In the genomic region with DNA sequence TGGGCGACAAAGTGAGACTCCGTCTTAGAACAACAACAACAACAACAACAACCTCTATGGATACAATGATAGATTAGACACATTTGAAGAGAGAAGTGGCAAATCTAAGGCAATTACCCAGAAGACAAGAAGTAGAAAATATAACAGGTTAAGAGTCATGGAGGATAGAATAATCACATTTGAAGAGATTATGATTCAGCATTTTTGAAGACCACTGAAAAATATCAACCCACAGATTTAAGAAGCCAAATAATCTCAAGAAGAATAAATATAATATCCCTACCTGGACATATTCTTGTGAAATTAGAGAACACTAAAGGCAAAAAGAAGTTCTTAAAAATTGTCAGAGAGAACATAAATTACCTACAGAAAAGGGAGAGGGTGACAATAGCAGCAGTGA, we compare ENCODE assay signal across 20 cellular contexts. TPM values are rescaled to one million over a fixed set of nuclear protein-coding genes. Genes with fewer than 3 reads are reported as not detected.
DNase-seq lines count a peak whose midpoint lies in the region; ATAC-seq and TF ChIP-seq lines count a peak whose summit lies in the region.
"Had no signal": no experiment of that assay in that cellular context is flagged by ENCODE, and none has a peak within 500 bp of the region (broad histone marks: within the 10 kb centered on the region; RNA-seq: fewer than 3 reads in every experiment).

No MANE protein-coding gene starts in this region.

- H3K27ac Mint-ChIP-seq in GM23338 (no peak overlapping the region), memory B cell (no peak overlapping the region), osteocyte (ENCODE audit: unreplicated experiment) (peak overlapping the region; percentile 54)
- H3K27ac Mint-ChIP-seq: HFFc6 had no signal

- DNase-seq in GM23338 (ENCODE audit: low spot score) (no peak), PC-9 (no peak), memory B cell (ENCODE audit: low spot score in 2 of 2) (no peak), osteocyte (ENCODE audit: extremely low spot score, unreplicated experiment) (no peak), DMS 273 (lab: John Stamatoyannopoulos, UW; ENCODE audit: unreplicated experiment) (no peak), NCI-H2171 (lab: John Stamatoyannopoulos, UW) (no peak)
- DNase-seq: BE2C; CD8-positive, alpha-beta T cell; COR-L47; DND-41; GDM1; HFFc6; IMR-90 had no signal

- H3K36me3 Mint-ChIP-seq in GM23338 (ENCODE audit: low read depth) (no peaks in the 10 kb centered on the region), memory B cell (no peaks in the 10 kb centered on the region), osteocyte (ENCODE audit: unreplicated experiment) (no peaks in the 10 kb centered on the region)
- H3K36me3 Mint-ChIP-seq: CD8-positive, alpha-beta T cell had no signal

- H3K27ac ChIP-seq in GM23338 (ENCODE audit: low read depth) = no peak overlapping the region
- H3K27ac ChIP-seq in PC-9 = no peak overlapping the region
- H3K27ac ChIP-seq: C4-2B had no signal

- H3K4me1 Mint-ChIP-seq in GM23338 (no peaks in the 10 kb centered on the region), memory B cell (no peaks in the 10 kb centered on the region), osteocyte (ENCODE audit: unreplicated experiment) (peaks cover 9% of the 10 kb centered on the region)

- no peak overlapping the region for H3K4me2 ChIP-seq in GM23338
- no peak overlapping the region for H3K4me2 ChIP-seq in PC-9

- POLR2A ChIA-PET in PC-9 (lab: Charles Lee; ENCODE audit: unreplicated experiment) = interaction anchor here (0.6 kb wide), 1 partner anchor 14 kb away, joined by 8 read pairs; no protein-coding TSS in a partner anchor

- intact Hi-C loops in PC-9 (cut with micrococcal nuclease; ENCODE audit: unreplicated experiment) = no loop called here

- H3K4me3 Mint-ChIP-seq in GM23338 = no peak overlapping the region
- peak overlapping the region; percentile 39 for H3K4me3 Mint-ChIP-seq in memory B cell
- H3K4me3 Mint-ChIP-seq in osteocyte (ENCODE audit: unreplicated experiment) = no peak overlapping the region
- H3K4me3 Mint-ChIP-seq: CD8-positive, alpha-beta T cell; HFFc6 had no signal

- no peaks in the 10 kb centered on the region for H3F3A ChIP-seq in GM23338 (replicated peaks; ENCODE audit: low read depth)
- H3F3A ChIP-seq in PC-9 (ENCODE audit: insufficient read depth, low read depth) = no peaks in the 10 kb centered on the region

- H3K79me2 ChIP-seq in GM23338 (replicated peaks; ENCODE audit: insufficient read depth) (no peaks in the 10 kb centered on the region), PC-9 (ENCODE audit: low read depth) (no peaks in the 10 kb centered on the region)

- TF ChIP-seq CTCF in GM23338 (conservative IDR thresholded peaks at IDR 0.05; ENCODE audit: low read depth in 2 of 2) = no peak
- TF ChIP-seq CTCF in PC-9 (conservative IDR thresholded peaks at IDR 0.05) = no peak
- TF ChIP-seq CTCF in osteocyte (IDR thresholded peaks at IDR 0.05) = no peak

- no TSS peak for BruUV-seq in PC-9 (replicated peaks; lab: Mats Ljungman, UMichigan)

- CTCF ChIA-PET in PC-9 (lab: Charles Lee) = no interaction called here

- no peaks in the 10 kb centered on the region for H3K9me2 ChIP-seq in GM23338 (ENCODE audit: insufficient read depth)
- H3K9me2 ChIP-seq in PC-9 (ENCODE audit: insufficient read depth) = no peaks in the 10 kb centered on the region

- H4K20me1 ChIP-seq in GM23338 (replicated peaks; ENCODE audit: insufficient read depth) (no peaks in the 10 kb centered on the region), PC-9 (ENCODE audit: insufficient read depth) (no peaks in the 10 kb centered on the region)

- ATAC-seq in GM23338 = no peak
- no peak for ATAC-seq in memory B cell (ENCODE audit: low read depth)
- no peak for ATAC-seq in HG03520 (IDR thresholded peaks at IDR 0.05; ENCODE audit: unreplicated experiment)
- ATAC-seq in HG03457 (IDR thresholded peaks at IDR 0.05; ENCODE audit: unreplicated experiment) = no peak
- ATAC-seq: CD8-positive, alpha-beta T cell had no signal

- H3K4me3 ChIP-seq in GM23338 = no peak overlapping the region
- no peak overlapping the region for H3K4me3 ChIP-seq in PC-9
- H3K4me3 ChIP-seq: HAP-1 had no signal

- H2AFZ ChIP-seq in GM23338 = 0 out of 2 replicates have a peak overlapping the region, but pooled peaks have one; percentile 3
- 0 out of 2 replicates have a peak overlapping the region, but pooled peaks have one; percentile 60 for H2AFZ ChIP-seq in PC-9

- H3K27me3 ChIP-seq in GM23338 (ENCODE audit: insufficient read depth) (no peaks in the 10 kb centered on the region), PC-9 (ENCODE audit: insufficient read depth, low read depth) (no peaks in the 10 kb centered on the region)
- H3K27me3 ChIP-seq: BE2C had no signal

- H3K27me3 Mint-ChIP-seq in GM23338 (ENCODE audit: insufficient read depth, low read depth, poor library complexity) (no peaks in the 10 kb centered on the region), memory B cell (peaks cover 2% of the 10 kb centered on the region), osteocyte (ENCODE audit: unreplicated experiment) (no peaks in the 10 kb centered on the region)

- H3K9me3 Mint-ChIP-seq in GM23338 (no peaks in the 10 kb centered on the region), memory B cell (no peaks in the 10 kb centered on the region), osteocyte (ENCODE audit: unreplicated experiment) (no peaks in the 10 kb centered on the region)
- H3K9me3 Mint-ChIP-seq: CD8-positive, alpha-beta T cell; HFFc6 had no signal

- H3K36me3 ChIP-seq in GM23338 (ENCODE audit: insufficient read depth) (no peaks in the 10 kb centered on the region), PC-9 (ENCODE audit: low read depth) (no peaks in the 10 kb centered on the region)
- H3K36me3 ChIP-seq: BE2C, HAP-1 had no signal

- H3K4me1 ChIP-seq in GM23338 (ENCODE audit: insufficient read depth) = no peaks in the 10 kb centered on the region
- no peaks in the 10 kb centered on the region for H3K4me1 ChIP-seq in PC-9 (replicated peaks; ENCODE audit: insufficient read depth)
- H3K4me1 ChIP-seq: BE2C, HAP-1 had no signal

- H3K9me3 ChIP-seq in PC-9 (ENCODE audit: insufficient read depth, low read depth) = no peaks in the 10 kb centered on the region
- H3K9me3 ChIP-seq: BE2C, HAP-1 had no signal

TF ChIP-seq in GM23338, 12 proteins besides CTCF, POLR2A, EP300 and RAD21:
- TF ChIP-seq CREB1 (CRISPR knock-in tag; IDR thresholded peaks at IDR 0.05; ENCODE audit: low read depth) (no peak), NANOG (IDR thresholded peaks at IDR 0.05; ENCODE audit: borderline replicate concordance) (no peak)
TF ChIP-seq in GM23338: peak in this region for 0.

RNA-seq across cellular contexts. Expression of a gene that starts 7.9 kb away (rescaled TPM):
- total RNA-seq in GM23338 (2014; rRNA removed; shearing (Covaris generic)) = 0.24 TPM in 1 of 2 replicates, not detected in the other
- polyA plus RNA-seq in GM23338 (2016; fragmentation: Nextera tagmentation; extraction: Ambion mirVana) = 0.23 TPM in 1 of 2 replicates, not detected in the other
- total RNA-seq in PC-9 (2021) (not detected in 2 replicates), osteocyte (not detected in 2 replicates)
- total RNA-seq: CD8-positive, alpha-beta T cell; HT-29; IMR-90 had no signal
- polyA plus RNA-seq: IMR-90 had no signal

RNA-seq across cellular contexts. Expression of a gene that starts 25.7 kb away (rescaled TPM):
- total RNA-seq in GM23338 (2014; rRNA removed; shearing (Covaris generic)) = 432 and 447 TPM in 2 replicates
- 428 and 467 TPM in 2 replicates for polyA plus RNA-seq in GM23338 (2016; fragmentation: Nextera tagmentation; extraction: Ambion mirVana)
- total RNA-seq in PC-9 (2021) (716 and 962 TPM in 2 replicates), osteocyte (485 and 491 TPM in 2 replicates)

RNA-seq across cellular contexts. Expression of a gene that starts 35.6 kb away (rescaled TPM):
- 0.59 TPM in 1 of 2 replicates, not detected in the other for total RNA-seq in GM23338 (2014; rRNA removed; shearing (Covaris generic))
- 0.10 and 0.16 TPM in 2 replicates for polyA plus RNA-seq in GM23338 (2016; fragmentation: Nextera tagmentation; extraction: Ambion mirVana)
- not detected in 2 replicates for total RNA-seq in PC-9 (2021)
- total RNA-seq in osteocyte = not detected in 2 replicates
- total RNA-seq: CD8-positive, alpha-beta T cell; H1; HFFc6; HT-29; IMR-90 had no signal
- polyA plus RNA-seq: AG04450, H1, IMR-90 had no signal
